Comparison of ENCODE assay signal across 1 cellular context in the genomic region with DNA sequence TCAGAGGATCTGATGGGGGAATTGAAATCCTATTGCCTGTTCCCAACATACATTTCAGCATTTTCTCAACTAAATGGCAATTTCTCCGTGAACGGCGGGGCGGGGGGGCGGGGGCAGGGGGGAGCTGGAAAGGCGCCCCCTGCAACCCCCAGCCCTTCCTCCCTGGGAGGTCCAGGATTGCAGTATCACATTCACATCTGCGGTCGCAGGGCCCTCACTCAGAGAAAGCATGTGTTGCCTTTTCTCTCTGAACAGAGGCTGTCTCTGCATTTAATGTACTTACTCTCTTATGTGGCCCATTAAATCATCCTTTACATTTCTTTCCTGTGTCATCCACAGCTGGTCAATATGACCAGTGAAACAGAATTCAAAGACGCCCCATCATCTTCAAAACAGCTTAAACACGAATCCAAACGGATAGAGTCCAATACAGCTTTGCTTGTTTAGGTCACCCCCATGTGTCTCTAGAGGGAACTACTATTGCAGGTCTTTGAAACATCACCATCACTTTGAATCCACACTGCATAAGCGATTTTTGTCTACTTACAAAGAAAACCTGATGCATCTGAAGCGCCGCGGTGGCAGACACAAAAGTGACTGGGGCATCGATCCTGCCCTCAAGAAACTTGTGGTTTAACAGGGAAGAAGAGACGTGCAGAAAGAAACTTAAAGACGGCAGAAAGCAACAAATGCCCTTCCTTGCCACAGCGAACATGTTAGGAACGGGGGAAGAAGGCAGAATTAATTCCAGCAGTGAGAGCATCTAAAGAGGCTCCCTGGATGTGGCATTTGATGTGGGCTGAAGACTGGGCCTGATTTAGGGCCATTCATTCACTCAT.
TF ChIP-seq lines count a peak whose summit lies in the region.

No MANE protein-coding gene starts in this region.

TF ChIP-seq in HepG2, 621 proteins besides CTCF, POLR2A, EP300 and RAD21 (continued from another document and continues in another):
- TF ChIP-seq, protein P1, sequence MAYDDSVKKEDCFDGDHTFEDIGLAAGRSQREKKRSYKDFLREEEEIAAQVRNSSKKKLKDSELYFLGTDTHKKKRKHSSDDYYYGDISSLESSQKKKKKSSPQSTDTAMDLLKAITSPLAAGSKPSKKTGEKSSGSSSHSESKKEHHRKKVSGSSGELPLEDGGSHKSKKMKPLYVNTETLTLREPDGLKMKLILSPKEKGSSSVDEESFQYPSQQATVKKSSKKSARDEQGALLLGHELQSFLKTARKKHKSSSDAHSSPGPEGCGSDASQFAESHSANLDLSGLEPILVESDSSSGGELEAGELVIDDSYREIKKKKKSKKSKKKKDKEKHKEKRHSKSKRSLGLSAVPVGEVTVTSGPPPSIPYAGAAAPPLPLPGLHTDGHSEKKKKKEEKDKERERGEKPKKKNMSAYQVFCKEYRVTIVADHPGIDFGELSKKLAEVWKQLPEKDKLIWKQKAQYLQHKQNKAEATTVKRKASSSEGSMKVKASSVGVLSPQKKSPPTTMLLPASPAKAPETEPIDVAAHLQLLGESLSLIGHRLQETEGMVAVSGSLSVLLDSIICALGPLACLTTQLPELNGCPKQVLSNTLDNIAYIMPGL (CRISPR knock-in tag; IDR thresholded peaks at IDR 0.05; ENCODE audit: borderline replicate concordance in 1 of 2, low read depth in 1 of 2) = 0 out of 4 replicates have a peak, but pooled peaks of 1 of the 2 experiments have one; percentile 43
- TF ChIP-seq, protein P2, sequence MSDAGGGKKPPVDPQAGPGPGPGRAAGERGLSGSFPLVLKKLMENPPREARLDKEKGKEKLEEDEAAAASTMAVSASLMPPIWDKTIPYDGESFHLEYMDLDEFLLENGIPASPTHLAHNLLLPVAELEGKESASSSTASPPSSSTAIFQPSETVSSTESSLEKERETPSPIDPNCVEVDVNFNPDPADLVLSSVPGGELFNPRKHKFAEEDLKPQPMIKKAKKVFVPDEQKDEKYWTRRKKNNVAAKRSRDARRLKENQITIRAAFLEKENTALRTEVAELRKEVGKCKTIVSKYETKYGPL (CRISPR knock-in tag; IDR thresholded peaks at IDR 0.05) = no peak
- TF ChIP-seq RFX1 (IDR thresholded peaks at IDR 0.05) (no peak), ZNF749 (CRISPR knock-in tag; IDR thresholded peaks at IDR 0.05; ENCODE audit: borderline replicate concordance) (no peak), ATF1 (CRISPR knock-in tag; IDR thresholded peaks at IDR 0.05) (no peak), NFKBIZ (CRISPR knock-in tag; IDR thresholded peaks at IDR 0.05) (no peak), REL (CRISPR knock-in tag; conservative IDR thresholded peaks at IDR 0.05) (no peak), DNMT1 (CRISPR knock-in tag; IDR thresholded peaks at IDR 0.05) (no peak), ZNF839 (CRISPR knock-in tag; IDR thresholded peaks at IDR 0.05; ENCODE audit: borderline replicate concordance) (no peak), ZNF674 (CRISPR knock-in tag; IDR thresholded peaks at IDR 0.05; ENCODE audit: low read depth) (no peak), ZNF205 (CRISPR knock-in tag; IDR thresholded peaks at IDR 0.05) (0 out of 2 replicates have a peak, but pooled peaks have one; percentile 59), CREB1 (IDR thresholded peaks at IDR 0.05) (no peak), CREB1 (CRISPR knock-in tag; IDR thresholded peaks at IDR 0.05) (no peak), FOXA3 (CRISPR knock-in tag; IDR thresholded peaks at IDR 0.05) (peak; percentile 36; the same call in 1 of the 2 replicates), NAIF1 (CRISPR knock-in tag; IDR thresholded peaks at IDR 0.05; ENCODE audit: borderline replicate concordance) (no peak), KAT8 (CRISPR knock-in tag; IDR thresholded peaks at IDR 0.05) (peak; percentile 62; the same call in 1 of the 2 replicates), SOX5 (CRISPR knock-in tag; IDR thresholded peaks at IDR 0.05; ENCODE audit: borderline replicate concordance) (peak; percentile 28; the same call in 1 of the 2 replicates), YY1 (IDR thresholded peaks at IDR 0.05; ENCODE audit: insufficient read depth, insufficient replicate concordance, low read depth, low read length) (no peak), SMC3 (IDR thresholded peaks at IDR 0.05; ENCODE audit: low read length) (peak; percentile 98), RBM39 (IDR thresholded peaks at IDR 0.05; ENCODE audit: low read depth, low read length, poor library complexity, severe bottlenecking) (no peak), RCOR2 (CRISPR knock-in tag; IDR thresholded peaks at IDR 0.05) (peak; percentile 37; the same call in 1 of the 2 replicates)
- TF ChIP-seq, protein P3, sequence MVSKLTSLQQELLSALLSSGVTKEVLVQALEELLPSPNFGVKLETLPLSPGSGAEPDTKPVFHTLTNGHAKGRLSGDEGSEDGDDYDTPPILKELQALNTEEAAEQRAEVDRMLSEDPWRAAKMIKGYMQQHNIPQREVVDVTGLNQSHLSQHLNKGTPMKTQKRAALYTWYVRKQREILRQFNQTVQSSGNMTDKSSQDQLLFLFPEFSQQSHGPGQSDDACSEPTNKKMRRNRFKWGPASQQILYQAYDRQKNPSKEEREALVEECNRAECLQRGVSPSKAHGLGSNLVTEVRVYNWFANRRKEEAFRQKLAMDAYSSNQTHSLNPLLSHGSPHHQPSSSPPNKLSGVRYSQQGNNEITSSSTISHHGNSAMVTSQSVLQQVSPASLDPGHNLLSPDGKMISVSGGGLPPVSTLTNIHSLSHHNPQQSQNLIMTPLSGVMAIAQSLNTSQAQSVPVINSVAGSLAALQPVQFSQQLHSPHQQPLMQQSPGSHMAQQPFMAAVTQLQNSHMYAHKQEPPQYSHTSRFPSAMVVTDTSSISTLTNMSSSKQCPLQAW (CRISPR knock-in tag; IDR thresholded peaks at IDR 0.05) = peak; percentile 21; the same call in 1 of the 2 replicates
- TF ChIP-seq, protein P4, sequence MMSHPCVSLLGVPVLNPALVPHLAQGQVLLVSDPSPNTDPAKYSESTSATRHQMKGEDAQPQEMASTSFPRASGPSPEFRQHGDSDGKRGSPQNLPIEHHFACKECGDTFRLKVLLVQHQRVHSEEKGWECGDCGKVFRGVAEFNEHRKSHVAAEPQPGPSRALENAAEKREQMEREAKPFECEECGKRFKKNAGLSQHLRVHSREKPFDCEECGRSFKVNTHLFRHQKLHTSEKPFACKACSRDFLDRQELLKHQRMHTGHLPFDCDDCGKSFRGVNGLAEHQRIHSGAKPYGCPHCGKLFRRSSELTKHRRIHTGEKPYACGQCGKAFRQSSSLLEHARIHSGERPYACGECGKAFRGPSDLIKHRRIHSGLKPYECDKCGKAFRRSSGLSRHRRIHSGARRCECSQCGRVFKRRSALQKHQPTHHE (CRISPR knock-in tag; IDR thresholded peaks at IDR 0.05; ENCODE audit: borderline replicate concordance) = no peak
- TF ChIP-seq, protein P5, sequence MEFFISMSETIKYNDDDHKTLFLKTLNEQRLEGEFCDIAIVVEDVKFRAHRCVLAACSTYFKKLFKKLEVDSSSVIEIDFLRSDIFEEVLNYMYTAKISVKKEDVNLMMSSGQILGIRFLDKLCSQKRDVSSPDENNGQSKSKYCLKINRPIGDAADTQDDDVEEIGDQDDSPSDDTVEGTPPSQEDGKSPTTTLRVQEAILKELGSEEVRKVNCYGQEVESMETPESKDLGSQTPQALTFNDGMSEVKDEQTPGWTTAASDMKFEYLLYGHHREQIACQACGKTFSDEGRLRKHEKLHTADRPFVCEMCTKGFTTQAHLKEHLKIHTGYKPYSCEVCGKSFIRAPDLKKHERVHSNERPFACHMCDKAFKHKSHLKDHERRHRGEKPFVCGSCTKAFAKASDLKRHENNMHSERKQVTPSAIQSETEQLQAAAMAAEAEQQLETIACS (CRISPR knock-in tag; IDR thresholded peaks at IDR 0.05) = no peak
- TF ChIP-seq, protein P6, sequence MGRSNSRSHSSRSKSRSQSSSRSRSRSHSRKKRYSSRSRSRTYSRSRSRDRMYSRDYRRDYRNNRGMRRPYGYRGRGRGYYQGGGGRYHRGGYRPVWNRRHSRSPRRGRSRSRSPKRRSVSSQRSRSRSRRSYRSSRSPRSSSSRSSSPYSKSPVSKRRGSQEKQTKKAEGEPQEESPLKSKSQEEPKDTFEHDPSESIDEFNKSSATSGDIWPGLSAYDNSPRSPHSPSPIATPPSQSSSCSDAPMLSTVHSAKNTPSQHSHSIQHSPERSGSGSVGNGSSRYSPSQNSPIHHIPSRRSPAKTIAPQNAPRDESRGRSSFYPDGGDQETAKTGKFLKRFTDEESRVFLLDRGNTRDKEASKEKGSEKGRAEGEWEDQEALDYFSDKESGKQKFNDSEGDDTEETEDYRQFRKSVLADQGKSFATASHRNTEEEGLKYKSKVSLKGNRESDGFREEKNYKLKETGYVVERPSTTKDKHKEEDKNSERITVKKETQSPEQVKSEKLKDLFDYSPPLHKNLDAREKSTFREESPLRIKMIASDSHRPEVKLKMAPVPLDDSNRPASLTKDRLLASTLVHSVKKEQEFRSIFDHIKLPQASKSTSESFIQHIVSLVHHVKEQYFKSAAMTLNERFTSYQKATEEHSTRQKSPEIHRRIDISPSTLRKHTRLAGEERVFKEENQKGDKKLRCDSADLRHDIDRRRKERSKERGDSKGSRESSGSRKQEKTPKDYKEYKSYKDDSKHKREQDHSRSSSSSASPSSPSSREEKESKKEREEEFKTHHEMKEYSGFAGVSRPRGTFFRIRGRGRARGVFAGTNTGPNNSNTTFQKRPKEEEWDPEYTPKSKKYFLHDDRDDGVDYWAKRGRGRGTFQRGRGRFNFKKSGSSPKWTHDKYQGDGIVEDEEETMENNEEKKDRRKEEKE (IDR thresholded peaks at IDR 0.05) = no peak
- TF ChIP-seq, protein P7, sequence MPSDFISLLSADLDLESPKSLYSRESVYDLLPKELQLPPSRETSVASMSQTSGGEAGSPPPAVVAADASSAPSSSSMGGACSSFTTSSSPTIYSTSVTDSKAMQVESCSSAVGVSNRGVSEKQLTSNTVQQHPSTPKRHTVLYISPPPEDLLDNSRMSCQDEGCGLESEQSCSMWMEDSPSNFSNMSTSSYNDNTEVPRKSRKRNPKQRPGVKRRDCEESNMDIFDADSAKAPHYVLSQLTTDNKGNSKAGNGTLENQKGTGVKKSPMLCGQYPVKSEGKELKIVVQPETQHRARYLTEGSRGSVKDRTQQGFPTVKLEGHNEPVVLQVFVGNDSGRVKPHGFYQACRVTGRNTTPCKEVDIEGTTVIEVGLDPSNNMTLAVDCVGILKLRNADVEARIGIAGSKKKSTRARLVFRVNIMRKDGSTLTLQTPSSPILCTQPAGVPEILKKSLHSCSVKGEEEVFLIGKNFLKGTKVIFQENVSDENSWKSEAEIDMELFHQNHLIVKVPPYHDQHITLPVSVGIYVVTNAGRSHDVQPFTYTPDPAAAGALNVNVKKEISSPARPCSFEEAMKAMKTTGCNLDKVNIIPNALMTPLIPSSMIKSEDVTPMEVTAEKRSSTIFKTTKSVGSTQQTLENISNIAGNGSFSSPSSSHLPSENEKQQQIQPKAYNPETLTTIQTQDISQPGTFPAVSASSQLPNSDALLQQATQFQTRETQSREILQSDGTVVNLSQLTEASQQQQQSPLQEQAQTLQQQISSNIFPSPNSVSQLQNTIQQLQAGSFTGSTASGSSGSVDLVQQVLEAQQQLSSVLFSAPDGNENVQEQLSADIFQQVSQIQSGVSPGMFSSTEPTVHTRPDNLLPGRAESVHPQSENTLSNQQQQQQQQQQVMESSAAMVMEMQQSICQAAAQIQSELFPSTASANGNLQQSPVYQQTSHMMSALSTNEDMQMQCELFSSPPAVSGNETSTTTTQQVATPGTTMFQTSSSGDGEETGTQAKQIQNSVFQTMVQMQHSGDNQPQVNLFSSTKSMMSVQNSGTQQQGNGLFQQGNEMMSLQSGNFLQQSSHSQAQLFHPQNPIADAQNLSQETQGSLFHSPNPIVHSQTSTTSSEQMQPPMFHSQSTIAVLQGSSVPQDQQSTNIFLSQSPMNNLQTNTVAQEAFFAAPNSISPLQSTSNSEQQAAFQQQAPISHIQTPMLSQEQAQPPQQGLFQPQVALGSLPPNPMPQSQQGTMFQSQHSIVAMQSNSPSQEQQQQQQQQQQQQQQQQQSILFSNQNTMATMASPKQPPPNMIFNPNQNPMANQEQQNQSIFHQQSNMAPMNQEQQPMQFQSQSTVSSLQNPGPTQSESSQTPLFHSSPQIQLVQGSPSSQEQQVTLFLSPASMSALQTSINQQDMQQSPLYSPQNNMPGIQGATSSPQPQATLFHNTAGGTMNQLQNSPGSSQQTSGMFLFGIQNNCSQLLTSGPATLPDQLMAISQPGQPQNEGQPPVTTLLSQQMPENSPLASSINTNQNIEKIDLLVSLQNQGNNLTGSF (CRISPR knock-in tag; IDR thresholded peaks at IDR 0.05) = no peak
